26 cellular contexts compared by ENCODE assay signal in the genomic region with DNA sequence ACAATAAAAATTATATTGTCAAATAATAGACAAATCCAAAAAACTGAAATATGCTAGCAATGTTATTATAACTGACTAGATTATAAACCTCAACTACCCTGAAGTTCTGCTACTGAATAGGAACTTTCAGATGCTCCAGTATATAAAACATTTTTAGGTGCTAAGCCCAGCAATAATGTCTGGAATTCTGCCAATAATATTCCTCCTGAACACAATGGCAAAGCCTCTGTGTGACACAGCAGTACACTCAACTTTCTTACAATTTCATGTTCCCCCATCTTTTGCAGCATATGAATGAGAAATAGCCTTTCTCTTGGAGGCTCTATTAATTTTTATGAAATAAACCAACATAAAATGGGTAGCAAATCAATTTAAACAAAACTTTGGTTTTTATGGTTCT. TPM values are rescaled to one million over a fixed set of nuclear protein-coding genes. Genes with fewer than 3 reads are reported as not detected.
DNase-seq lines count a peak whose midpoint lies in the region; ATAC-seq and TF ChIP-seq lines count a peak whose summit lies in the region.
"Had no signal": no experiment of that assay in that cellular context is flagged by ENCODE, and none has a peak within 500 bp of the region (broad histone marks: within the 10 kb centered on the region; RNA-seq: fewer than 3 reads in every experiment).

No MANE protein-coding gene starts in this region.

- H4K20me1 ChIP-seq in KMS-11 (ENCODE audit: insufficient read depth), result no peaks in the 10 kb centered on the region

- H3K9ac ChIP-seq in KMS-11, result no peak overlapping the region

- peak overlapping the region in 3 of 5 experiments; percentile 39 to 70 (median 46) for H3K27ac Mint-ChIP-seq in brain
- H3K27ac Mint-ChIP-seq: activated CD4-positive, alpha-beta T cell treated with anti-CD3 and anti-CD28 coated beads for 36 hours; activated T-helper 1 cell treated with anti-CD3 and anti-CD28 coated beads, Interleukin-12 subunit alpha, Interleukin-12 subunit beta, Interleukin-2, Interleukin-4 antibody, amounts not matched to agents 30 ng/mL and 10 ng/mL and 1 ng/mL, durations not matched to agents 14 hours and 24 hours and 36 hours; IgD-negative memory B cell; stimulated activated naive CD8-positive, alpha-beta T cell treated with anti-CD3 and anti-CD28 coated beads, Interleukin-15, amount 100 ng/mL, for 72 hours had no signal

- H3K36me3 ChIP-seq in KMS-11 (ENCODE audit: insufficient read depth), result no peaks in the 10 kb centered on the region; the same call in 1 of the 2 replicates
- H3K36me3 ChIP-seq in psoas muscle (ENCODE audit: insufficient read depth in 1 of 2, low read depth in 1 of 2), result peaks cover 3 to 71% of the 10 kb centered on the region in 2 donors
- H3K36me3 ChIP-seq in lower lobe of right lung, result peaks cover 24% of the 10 kb centered on the region

- H3K4me3 ChIP-seq in KMS-11 (IDR thresholded peaks at IDR 0.05; ENCODE audit: insufficient read depth, low read depth, low read length), result no peak overlapping the region
- H3K4me3 ChIP-seq in psoas muscle, result no peak overlapping the region
- no peak overlapping the region for H3K4me3 ChIP-seq in lower lobe of right lung
- H3K4me3 ChIP-seq: ascending aorta, esophagus muscularis mucosa had no signal

- H3K9me3 Mint-ChIP-seq in brain, result no peaks in the 10 kb centered on the region
- H3K9me3 Mint-ChIP-seq: activated naive CD4-positive, alpha-beta T cell treated with anti-CD3 and anti-CD28 coated beads, Interleukin-2, amount 50 U/mL, for 24 hours; activated T-helper 1 cell treated with anti-CD3 and anti-CD28 coated beads, Interleukin-12 subunit alpha, Interleukin-12 subunit beta, Interleukin-2, Interleukin-4 antibody, amounts not matched to agents 30 ng/mL and 10 ng/mL and 1 ng/mL, durations not matched to agents 14 hours and 24 hours and 36 hours; IgD-negative memory B cell; stimulated activated naive CD8-positive, alpha-beta T cell treated with anti-CD3 and anti-CD28 coated beads, Interleukin-15, amount 100 ng/mL, for 72 hours had no signal

- ATAC-seq in psoas muscle (no peak), lower lobe of right lung (no peak)
- ATAC-seq: activated CD4-positive, alpha-beta T cell treated with anti-CD3 and anti-CD28 coated beads for 36 hours; left cardiac atrium; stimulated activated naive CD8-positive, alpha-beta T cell treated with anti-CD3 and anti-CD28 coated beads, Interleukin-15, amount 100 ng/mL, for 72 hours had no signal

- peaks cover 26% of the 10 kb centered on the region for H3K36me3 Mint-ChIP-seq in brain

- peak overlapping the region; percentile 66 for H3K4me2 ChIP-seq in KMS-11

- peak overlapping the region in 3 of 5 experiments; percentile 60 to 87 (median 82) for H3K4me3 Mint-ChIP-seq in brain
- H3K4me3 Mint-ChIP-seq: activated CD4-positive, alpha-beta T cell treated with anti-CD3 and anti-CD28 coated beads for 36 hours; activated naive CD4-positive, alpha-beta T cell treated with anti-CD3 and anti-CD28 coated beads, Interleukin-2, amount 50 U/mL, for 24 hours; activated T-helper 1 cell treated with anti-CD3 and anti-CD28 coated beads, Interleukin-12 subunit alpha, Interleukin-12 subunit beta, Interleukin-2, Interleukin-4 antibody, amounts not matched to agents 30 ng/mL and 10 ng/mL and 1 ng/mL, durations not matched to agents 14 hours and 24 hours and 36 hours; IgD-negative memory B cell; stimulated activated naive CD8-positive, alpha-beta T cell treated with anti-CD3 and anti-CD28 coated beads, Interleukin-15, amount 100 ng/mL, for 72 hours had no signal

- H3K4me1 Mint-ChIP-seq in brain, result peaks cover 57% of the 10 kb centered on the region

- H3K9me3 ChIP-seq in psoas muscle (no peaks in the 10 kb centered on the region), lower lobe of right lung (no peaks in the 10 kb centered on the region)
- H3K9me3 ChIP-seq: ascending aorta, esophagus muscularis mucosa had no signal

- no peak for TF ChIP-seq CTCF in KMS-11 (conservative IDR thresholded peaks at IDR 0.05; ENCODE audit: low read depth, low read length)
- no peak for TF ChIP-seq CTCF in brain (conservative IDR thresholded peaks at IDR 0.05)
- no peak for TF ChIP-seq CTCF in psoas muscle (IDR thresholded peaks at IDR 0.05)
- no peak for TF ChIP-seq CTCF in lower lobe of right lung (IDR thresholded peaks at IDR 0.05)

- intact Hi-C loops in psoas muscle (cut with DNase I), result no loop called here
- intact Hi-C loops in lower lobe of right lung (cut with DNase I), result no loop called here

- H3K27me3 ChIP-seq in KMS-11 (ENCODE audit: insufficient read depth, low read depth) (no peaks in the 10 kb centered on the region), psoas muscle (ENCODE audit: insufficient read depth in 3 of 3, low read length in 2 of 3) (no peaks in the 10 kb centered on the region), lower lobe of right lung (ENCODE audit: low read depth) (no peaks in the 10 kb centered on the region)
- H3K27me3 ChIP-seq: ascending aorta, esophagus muscularis mucosa had no signal

- no peak overlapping the region for H2AFZ ChIP-seq in KMS-11 (ENCODE audit: low read depth)

- H3K27ac ChIP-seq in KMS-11, result peak overlapping the region; percentile 32; the same call in 1 of the 2 replicates
- H3K27ac ChIP-seq in psoas muscle, result peak overlapping the region; percentile 34
- H3K27ac ChIP-seq in lower lobe of right lung, result no peak overlapping the region
- H3K27ac ChIP-seq: ascending aorta, esophagus muscularis mucosa had no signal

- peak; percentile 13 for DNase-seq in DMS53 (lab: John Stamatoyannopoulos, UW)
- no peak for DNase-seq in DMS53 treated with DMSO at 0.1 percent for 48 hours (lab: John Stamatoyannopoulos, UW; ENCODE audit: unreplicated experiment)
- no peak for DNase-seq in psoas muscle
- no peak for DNase-seq in GDM1 (lab: John Stamatoyannopoulos, UW)
- no peak for DNase-seq in activated CD4-positive, alpha-beta T cell treated with anti-CD3 and anti-CD28 coated beads, Interleukin-2, amount 50 U/mL, for 4 hours
- no peak for DNase-seq in lower lobe of right lung
- DNase-seq: 8988T; activated CD4-positive, alpha-beta T cell treated with anti-CD3 and anti-CD28 coated beads for 36 hours; effector memory CD4-positive, alpha-beta T cell; glutamatergic neuron; left cardiac atrium; midbrain; NCI-H1930; NCI-H510A; Right ventricle myocardium superior; stimulated activated CD4-positive, alpha-beta T cell treated with anti-CD3 and anti-CD28 coated beads, Interleukin-4, amount 100 ng/mL, for 4 hours; stimulated activated naive CD8-positive, alpha-beta T cell treated with anti-CD3 and anti-CD28 coated beads, Interleukin-15, amount 100 ng/mL, for 72 hours; T-helper 1 cell; trophoblast cell had no signal

- peaks cover 2% of the 10 kb centered on the region for H3K27me3 Mint-ChIP-seq in brain
- H3K27me3 Mint-ChIP-seq: activated CD4-positive, alpha-beta T cell treated with anti-CD3 and anti-CD28 coated beads for 36 hours; activated naive CD4-positive, alpha-beta T cell treated with anti-CD3 and anti-CD28 coated beads, Interleukin-2, amount 50 U/mL, for 24 hours; IgD-negative memory B cell; stimulated activated naive CD8-positive, alpha-beta T cell treated with anti-CD3 and anti-CD28 coated beads, Interleukin-15, amount 100 ng/mL, for 72 hours had no signal

- no peaks in the 10 kb centered on the region; the same call in 1 of the 2 replicates for H3K79me2 ChIP-seq in KMS-11 (ENCODE audit: insufficient read depth, low read depth)

- peaks cover 73% of the 10 kb centered on the region for H3K4me1 ChIP-seq in KMS-11 (ENCODE audit: low read depth, poor library complexity, severe bottlenecking)
- H3K4me1 ChIP-seq in psoas muscle, result peaks cover 72% of the 10 kb centered on the region
- H3K4me1 ChIP-seq in lower lobe of right lung, result peaks cover 36% of the 10 kb centered on the region

RNA-seq across cellular contexts. Expression of gene ATOSA, which starts 29.5 kb away (rescaled TPM):
- polyA plus RNA-seq in brain (ENCODE audit: insufficient read depth, low read depth, low replicate concordance) (5.6 TPM), psoas muscle (100 to 1,000 TPM in 1 of 3 donors, 10 to 100 TPM in 1, 1 to 10 TPM in 1; 9.8 to 129 (median 67.6) TPM)
- total RNA-seq in psoas muscle (10 to 100 TPM; 45.5 to 71.7 (median 57.6) TPM), lower lobe of right lung (46.7 TPM)
